8 cellular contexts compared by ENCODE assay signal in genomic region chr12:107402041-107403022, GRCh38.
DNase-seq lines count a peak whose midpoint lies in the region; FAIRE-seq and TF ChIP-seq lines count a peak whose summit lies in the region.

No MANE protein-coding gene starts in this region.

- peak; percentile 52 for DNase-seq in NCI-H2029 (lab: John Stamatoyannopoulos, UW)
- DNase-seq in NCI-H2029 treated with DMSO at 0.1 percent for 48 hours (lab: John Stamatoyannopoulos, UW): no peak
- peak; percentile 40 for DNase-seq in MV-4-11 (lab: John Stamatoyannopoulos, UW)
- peak; percentile 29 for DNase-seq in T-helper 9 cell
- peak; percentile 70 for DNase-seq in amniotic epithelial cell (ENCODE audit: low read depth)
- DNase-seq in kidney: no peak
- peak; percentile 24 for DNase-seq in stimulated activated CD8-positive, alpha-beta memory T cell treated with anti-CD3 and anti-CD28 coated beads, Interleukin-12 subunit alpha, Interleukin-12 subunit beta, amount 100 ng/mL, for 4 hours (ENCODE audit: low read depth)
- DNase-seq in NCI-H1048 (lab: John Stamatoyannopoulos, UW): no peak

- peak; percentile 64 for TF ChIP-seq CTCF in kidney (IDR thresholded peaks at IDR 0.05; ENCODE audit: borderline replicate concordance, extremely low read depth, insufficient read depth)

- H3K27ac ChIP-seq in kidney (ENCODE audit: low read depth in 2 of 2, low read length in 2 of 2): no peak overlapping the region

- no peak for FAIRE-seq in kidney (lab: Jason Lieb, UNC)

- intact Hi-C loops in kidney (cut with DNase I): no loop called here

- no peaks in the 10 kb centered on the region for H3K36me3 ChIP-seq in kidney (ENCODE audit: control insufficient read depth in 1 of 2, insufficient read depth in 2 of 2, low read length in 2 of 2)

- peaks cover 0 to 9% of the 10 kb centered on the region in 2 donors for H3K4me1 ChIP-seq in kidney (ENCODE audit: control insufficient read depth in 1 of 2, insufficient read depth in 1 of 2, low read depth in 1 of 2, low read length in 2 of 2)

- H3K9ac ChIP-seq in kidney (ENCODE audit: low read length in 2 of 2): no peak overlapping the region

- H3K4me3 ChIP-seq in kidney (ENCODE audit: low read length in 2 of 2): no peak overlapping the region

- no peaks in the 10 kb centered on the region for H3K9me3 ChIP-seq in kidney (ENCODE audit: control insufficient read depth in 1 of 2, low read length in 2 of 2)

Comparison
In these comparisons a context has a peak if more than half of its experiments do, and no peak if none do; other contexts are left out.
1. DNase-seq: peak in NCI-H2029 (single experiment), MV-4-11 (single experiment), T-helper 9 cell (single experiment), amniotic epithelial cell (single experiment) and stimulated activated CD8-positive, alpha-beta memory T cell treated with anti-CD3 and anti-CD28 coated beads, Interleukin-12 subunit alpha, Interleukin-12 subunit beta, amount 100 ng/mL, for 4 hours (single experiment); none in NCI-H2029 treated with DMSO at 0.1 percent for 48 hours (single experiment), kidney (single experiment) and NCI-H1048 (single experiment).